In genomic region chr11:72574534-72575460, GRCh38 we compare ENCODE assay signal across 19 cellular contexts.
A peak's percentile ranks its signal among the peaks of the same experiment; 100 is the strongest.
DNase-seq lines count a peak whose midpoint lies in the region; ATAC-seq and TF ChIP-seq lines count a peak whose summit lies in the region.
"Had no signal": no experiment of that assay in that cellular context is flagged by ENCODE, and none has a peak within 500 bp of the region (broad histone marks: within the 10 kb centered on the region; RNA-seq: fewer than 3 reads in every experiment).

No MANE protein-coding gene starts in this region.

- H3K27me3 Mint-ChIP-seq in chondrocyte (ENCODE audit: low read depth): peaks cover 18% of the 10 kb centered on the region

- peaks cover 2% of the 10 kb centered on the region for H3K36me3 Mint-ChIP-seq in chondrocyte (ENCODE audit: low read depth)
- H3K36me3 Mint-ChIP-seq: CD8-positive, alpha-beta memory T cell; immature natural killer cell; stimulated activated effector memory CD8-positive, alpha-beta T cell treated with anti-CD3 and anti-CD28 coated beads, Interleukin-12 subunit alpha, Interleukin-12 subunit beta, amount 100 ng/mL, for 72 hours; WTC11 had no signal

- no peaks in the 10 kb centered on the region for H3K36me3 ChIP-seq in H7 (replicated peaks; ENCODE audit: control insufficient read depth, insufficient read depth, low read length)
- H3K36me3 ChIP-seq: prostate gland had no signal

- peaks cover 7% of the 10 kb centered on the region for H3K4me1 Mint-ChIP-seq in chondrocyte (ENCODE audit: low read depth)

- H3K9me3 Mint-ChIP-seq in chondrocyte (ENCODE audit: low read depth): no peaks in the 10 kb centered on the region
- H3K9me3 Mint-ChIP-seq: activated T-cell treated with anti-CD3 and anti-CD28 coated beads, Interleukin-2, amount 50 U/mL, for 24 hours; CD8-positive, alpha-beta memory T cell; immature natural killer cell; stimulated activated effector memory CD8-positive, alpha-beta T cell treated with anti-CD3 and anti-CD28 coated beads, Interleukin-12 subunit alpha, Interleukin-12 subunit beta, amount 100 ng/mL, for 72 hours; WTC11 had no signal

- peak overlapping the region; percentile 1 for H3K27ac Mint-ChIP-seq in chondrocyte (ENCODE audit: unreplicated experiment)
- H3K27ac Mint-ChIP-seq: activated T-cell treated with anti-CD3 and anti-CD28 coated beads, Interleukin-2, amount 50 U/mL, for 24 hours; WTC11 had no signal

- intact Hi-C loops in posterior vena cava (cut with DNase I): loop anchor here (10.0 kb wide), 1 partner anchor 100 kb away; no protein-coding TSS in a partner anchor

- H3K27me3 ChIP-seq in H7 (ENCODE audit: control insufficient read depth, insufficient read depth, low read length): 0 out of 2 replicates have a peak, but pooled peaks cover 1% of the 10 kb centered on the region

- H3K4me3 Mint-ChIP-seq in chondrocyte (ENCODE audit: unreplicated experiment): no peak overlapping the region
- H3K4me3 Mint-ChIP-seq: activated T-cell treated with anti-CD3 and anti-CD28 coated beads, Interleukin-2, amount 50 U/mL, for 24 hours; CD8-positive, alpha-beta memory T cell; stimulated activated effector memory CD8-positive, alpha-beta T cell treated with anti-CD3 and anti-CD28 coated beads, Interleukin-12 subunit alpha, Interleukin-12 subunit beta, amount 100 ng/mL, for 72 hours; WTC11 had no signal

- DNase-seq in DMS 273 (lab: John Stamatoyannopoulos, UW; ENCODE audit: unreplicated experiment) (peak; percentile 83), H7 (peak; percentile 38), chondrocyte (ENCODE audit: low spot score) (no peak), posterior vena cava (ENCODE audit: low spot score) (peak; percentile 67), nucleus accumbens (lab: John Stamatoyannopoulos, UW) (no peak), DMS79 (lab: John Stamatoyannopoulos, UW) (no peak)
- DNase-seq: activated CD4-positive, alpha-beta T cell treated with anti-CD3 and anti-CD28 coated beads, Interleukin-2, amount 50 U/mL, for 48 hours; activated T-cell treated with anti-CD3 and anti-CD28 coated beads, Interleukin-2, amount 50 U/mL, for 24 hours; CD8-positive, alpha-beta memory T cell; DND-41; immature natural killer cell; Kasumi-1; left ventricle myocardium superior; NCI-H1092; T1000 had no signal

- no peak overlapping the region for H3K4me3 ChIP-seq in H7 (ENCODE audit: insufficient read depth, low read depth, low read length)
- H3K4me3 ChIP-seq: prostate gland had no signal

- no peak for ATAC-seq in GM21576 (IDR thresholded peaks at IDR 0.05; ENCODE audit: unreplicated experiment)
- ATAC-seq: left ventricle myocardium superior; stimulated activated effector memory CD8-positive, alpha-beta T cell treated with anti-CD3 and anti-CD28 coated beads, Interleukin-12 subunit alpha, Interleukin-12 subunit beta, amount 100 ng/mL, for 72 hours had no signal

- no peak for TF ChIP-seq CTCF in chondrocyte (IDR thresholded peaks at IDR 0.05)

Comparison
In these comparisons a context has a peak if more than half of its experiments do, and no peak if none do; other contexts are left out.
1. DNase-seq: peak in DMS 273 (single experiment), H7 (single experiment) and posterior vena cava (single experiment); none in chondrocyte (single experiment), nucleus accumbens (0 of 56) and DMS79 (single experiment).